In the genomic region with DNA sequence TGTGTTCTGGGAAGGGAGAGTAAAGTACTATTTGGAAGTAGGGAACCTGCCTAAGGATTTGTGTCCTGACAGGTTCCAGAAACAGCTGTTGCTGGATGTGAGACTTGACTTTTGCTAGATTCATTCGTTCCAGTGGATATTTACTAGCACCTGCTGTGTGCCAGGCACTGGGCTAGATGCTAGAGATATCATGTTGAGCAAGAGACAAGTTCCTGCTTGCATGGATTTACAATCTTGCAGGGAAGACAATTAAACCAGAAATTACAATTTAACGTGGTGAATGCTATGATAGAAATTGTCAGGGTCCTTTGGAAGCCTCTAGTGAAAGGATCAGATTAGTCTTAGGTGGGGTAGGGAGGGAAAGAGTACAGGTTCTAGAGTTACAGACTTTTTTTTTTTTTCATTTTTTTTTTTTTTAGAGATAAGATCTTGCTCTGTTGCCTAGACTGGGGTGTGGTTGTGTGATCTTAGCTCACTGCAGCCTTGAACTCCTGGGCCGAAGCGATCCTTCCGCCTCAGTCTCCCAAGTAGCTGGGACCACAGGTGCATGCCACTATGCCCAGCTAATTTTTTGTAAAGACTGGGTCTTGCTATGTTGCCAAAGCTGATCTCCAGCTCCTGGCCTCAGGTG, we compare ENCODE assay signal across 1 cellular context.
TF ChIP-seq lines count a peak whose summit lies in the region.

No MANE protein-coding gene starts in this region.

TF ChIP-seq in HCT116, 20 proteins besides CTCF, POLR2A, EP300 and RAD21 (continued from another document):
- no peak for TF ChIP-seq YY1 (IDR thresholded peaks at IDR 0.05; ENCODE audit: extremely low read depth, insufficient replicate concordance, low read depth, low read length)
- no peak for TF ChIP-seq EGR1 (IDR thresholded peaks at IDR 0.05; ENCODE audit: low read depth)
- TF ChIP-seq FOSL1 (IDR thresholded peaks at IDR 0.05; ENCODE audit: low read depth) = no peak
- no peak for TF ChIP-seq ELF1 (IDR thresholded peaks at IDR 0.05; ENCODE audit: borderline replicate concordance, low read depth)
- TF ChIP-seq EZH2phosphoT487 (IDR thresholded peaks at IDR 0.05; ENCODE audit: borderline replicate concordance) = no peak
- no peak for TF ChIP-seq TCF7L2 (IDR thresholded peaks at IDR 0.05; ENCODE audit: borderline replicate concordance, extremely low read depth, insufficient read depth, insufficient read length)
TF ChIP-seq in HCT116: peak in this region for 0.
